ENCODE assay signal across 23 cellular contexts in the genomic region with DNA sequence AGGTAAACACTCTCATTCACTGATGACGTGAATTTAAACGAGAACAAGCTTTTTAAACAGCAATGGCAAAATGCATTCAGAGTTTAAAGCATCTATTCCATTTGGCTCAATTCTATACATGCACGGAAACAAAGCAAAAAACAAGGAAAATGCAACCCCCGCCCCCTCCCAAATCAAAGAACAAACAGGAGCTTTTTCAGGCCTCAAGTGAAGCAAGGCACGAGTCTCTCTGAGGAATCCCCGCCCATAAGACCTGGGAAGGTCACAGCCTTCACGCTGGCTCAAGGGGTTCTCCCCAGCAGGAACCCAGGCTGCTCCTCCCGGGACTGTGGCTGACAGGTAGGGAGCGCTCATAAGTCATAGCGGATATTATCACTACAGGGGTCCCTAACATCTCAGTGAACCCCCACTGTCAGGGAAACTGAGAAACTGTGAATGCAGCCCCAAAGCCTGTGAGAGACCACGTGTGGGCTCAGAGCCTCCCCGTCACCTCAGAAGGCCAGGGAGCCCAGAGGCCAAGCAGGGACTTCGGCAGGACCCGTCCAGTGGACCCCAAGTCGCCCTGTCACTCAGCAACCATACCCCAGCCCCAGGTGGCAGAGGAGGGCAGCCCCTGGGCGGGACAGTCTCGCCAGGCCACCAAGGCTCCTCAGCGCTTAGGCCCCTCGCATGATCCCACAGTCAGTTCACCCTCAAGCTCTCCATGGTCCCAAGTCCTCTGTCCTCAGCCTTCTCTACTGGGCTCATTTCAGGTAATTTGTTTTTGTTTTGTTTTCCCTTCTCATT.
"Had no signal": no experiment of that assay in that cellular context is flagged by ENCODE, and none has a peak within 500 bp of the region (broad histone marks: within the 10 kb centered on the region; RNA-seq: fewer than 3 reads in every experiment).

No MANE protein-coding gene starts in this region.

- DNase-seq: activated CD4-positive, alpha-beta T cell treated with anti-CD3 and anti-CD28 coated beads for 1 hour; activated CD4-positive, alpha-beta T cell treated with anti-CD3 and anti-CD28 coated beads, Interleukin-2, amount 50 U/mL, for 4 hours; activated naive CD4-positive, alpha-beta T cell treated with Interleukin-2 at 50 U/mL for 16 hours; activated naive CD8-positive, alpha-beta T cell treated with anti-CD3 and anti-CD28 coated beads, Interleukin-2, amount 50 U/mL, for 24 hours; activated T-cell treated with anti-CD3 and anti-CD28 coated beads, Interleukin-2, amount 50 U/mL, for 48 hours; head of caudate nucleus; islet precursor cell; left cardiac atrium; mucosa of descending colon; retina; sigmoid colon; stimulated activated CD4-positive, alpha-beta T cell treated with anti-CD3 and anti-CD28 coated beads, Interleukin-2, amount 100 ng/mL, for 48 hours; stimulated activated CD8-positive, alpha-beta memory T cell treated with anti-CD3 and anti-CD28 coated beads, Interleukin-4, amount 100 ng/mL, for 48 hours; stimulated activated naive B cell treated with anti-CD40 and anti-IgM and Interleukin-4, amounts not matched to agents 10 μg/mL and 1 μg/mL and 100 μg/mL, for 72 hours; upper lobe of left lung; WERI-Rb-1 had no signal

- H3K27ac ChIP-seq: epithelial cell of prostate, gastroesophageal sphincter, neural progenitor cell, sigmoid colon, thoracic aorta, upper lobe of left lung, WERI-Rb-1 had no signal

- H2AFZ ChIP-seq: neural progenitor cell had no signal

- H3K9ac ChIP-seq: neural progenitor cell had no signal

- H3K9me3 ChIP-seq: gastroesophageal sphincter, mucosa of descending colon, sigmoid colon, thoracic aorta, upper lobe of left lung had no signal

- H3K27me3 ChIP-seq: gastroesophageal sphincter, neural progenitor cell, sigmoid colon, upper lobe of left lung had no signal

- H3K36me3 ChIP-seq: gastroesophageal sphincter, neural progenitor cell, sigmoid colon, thoracic aorta, upper lobe of left lung, WERI-Rb-1 had no signal

- H3K36me3 Mint-ChIP-seq: memory B cell; neural progenitor cell; stimulated activated naive B cell treated with anti-CD40 and anti-IgM and Interleukin-4, amounts not matched to agents 10 μg/mL and 1 μg/mL and 100 μg/mL, for 72 hours had no signal

- H3K4me3 ChIP-seq: gastroesophageal sphincter, mucosa of descending colon, neural progenitor cell, sigmoid colon, smooth muscle cell, thoracic aorta, upper lobe of left lung had no signal

- H3K4me2 ChIP-seq: neural progenitor cell, smooth muscle cell had no signal

- H3K27ac Mint-ChIP-seq: activated naive CD8-positive, alpha-beta T cell treated with anti-CD3 and anti-CD28 coated beads, Interleukin-2, amount 50 U/mL, for 24 hours; memory B cell; neural progenitor cell; stimulated activated naive B cell treated with anti-CD40 and anti-IgM and Interleukin-4, amounts not matched to agents 10 μg/mL and 1 μg/mL and 100 μg/mL, for 72 hours; T-helper 2 cell treated with Interferon-gamma antibody and Interleukin-4, amounts not matched to agents 5 μg/mL and 100 μg/mL, for 36 hours had no signal

- H3K4me1 ChIP-seq: gastroesophageal sphincter, sigmoid colon had no signal

- H3K27me3 Mint-ChIP-seq: activated naive CD8-positive, alpha-beta T cell treated with anti-CD3 and anti-CD28 coated beads, Interleukin-2, amount 50 U/mL, for 24 hours; stimulated activated naive B cell treated with anti-CD40 and anti-IgM and Interleukin-4, amounts not matched to agents 10 μg/mL and 1 μg/mL and 100 μg/mL, for 72 hours had no signal

- H3K9me3 Mint-ChIP-seq: activated naive CD8-positive, alpha-beta T cell treated with anti-CD3 and anti-CD28 coated beads, Interleukin-2, amount 50 U/mL, for 24 hours; memory B cell; neural progenitor cell; stimulated activated naive B cell treated with anti-CD40 and anti-IgM and Interleukin-4, amounts not matched to agents 10 μg/mL and 1 μg/mL and 100 μg/mL, for 72 hours; T-helper 2 cell treated with Interferon-gamma antibody and Interleukin-4, amounts not matched to agents 5 μg/mL and 100 μg/mL, for 36 hours had no signal

- H3K4me3 Mint-ChIP-seq: activated naive CD8-positive, alpha-beta T cell treated with anti-CD3 and anti-CD28 coated beads, Interleukin-2, amount 50 U/mL, for 24 hours; memory B cell; neural progenitor cell; stimulated activated naive B cell treated with anti-CD40 and anti-IgM and Interleukin-4, amounts not matched to agents 10 μg/mL and 1 μg/mL and 100 μg/mL, for 72 hours had no signal
